ENCODE assay signal across 2 cellular contexts in the genomic region with DNA sequence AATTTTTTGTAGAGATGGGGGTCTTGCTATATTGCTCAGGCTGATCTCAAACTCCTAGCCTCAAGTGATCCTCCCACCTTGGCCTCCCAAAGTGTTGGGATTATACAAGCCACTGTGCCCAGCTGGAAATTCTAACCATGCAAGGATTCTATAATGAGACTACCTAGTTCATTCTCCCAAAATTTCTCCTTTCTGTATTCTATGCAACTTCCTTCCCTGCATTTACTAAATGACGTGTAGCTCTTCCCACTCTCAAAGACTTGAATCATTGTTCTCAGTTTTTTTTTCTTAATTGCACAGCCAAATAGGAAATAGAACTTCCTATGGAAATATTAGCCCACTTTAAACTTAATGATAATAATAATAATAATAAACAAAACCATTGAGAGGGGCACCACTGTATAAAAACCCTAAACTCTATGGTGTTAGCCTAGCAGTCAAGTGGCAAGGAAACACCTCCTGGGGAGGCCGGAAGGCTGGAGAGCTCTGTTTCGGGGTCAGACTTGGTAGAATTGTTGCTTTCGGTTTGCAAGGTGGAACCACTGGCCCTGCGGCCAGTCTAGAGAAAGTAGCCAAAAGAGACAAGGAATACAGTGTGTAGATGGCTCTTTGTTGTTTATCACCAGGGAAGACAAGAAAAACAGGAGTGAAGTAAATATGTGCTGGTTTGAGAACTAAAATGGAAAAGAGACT.
TF ChIP-seq lines count a peak whose summit lies in the region.

No MANE protein-coding gene starts in this region.

TF ChIP-seq in A549, 52 proteins besides CTCF, POLR2A, EP300 and RAD21:
- no peak for TF ChIP-seq CBX8 (IDR thresholded peaks at IDR 0.05)
- TF ChIP-seq, protein P1, sequence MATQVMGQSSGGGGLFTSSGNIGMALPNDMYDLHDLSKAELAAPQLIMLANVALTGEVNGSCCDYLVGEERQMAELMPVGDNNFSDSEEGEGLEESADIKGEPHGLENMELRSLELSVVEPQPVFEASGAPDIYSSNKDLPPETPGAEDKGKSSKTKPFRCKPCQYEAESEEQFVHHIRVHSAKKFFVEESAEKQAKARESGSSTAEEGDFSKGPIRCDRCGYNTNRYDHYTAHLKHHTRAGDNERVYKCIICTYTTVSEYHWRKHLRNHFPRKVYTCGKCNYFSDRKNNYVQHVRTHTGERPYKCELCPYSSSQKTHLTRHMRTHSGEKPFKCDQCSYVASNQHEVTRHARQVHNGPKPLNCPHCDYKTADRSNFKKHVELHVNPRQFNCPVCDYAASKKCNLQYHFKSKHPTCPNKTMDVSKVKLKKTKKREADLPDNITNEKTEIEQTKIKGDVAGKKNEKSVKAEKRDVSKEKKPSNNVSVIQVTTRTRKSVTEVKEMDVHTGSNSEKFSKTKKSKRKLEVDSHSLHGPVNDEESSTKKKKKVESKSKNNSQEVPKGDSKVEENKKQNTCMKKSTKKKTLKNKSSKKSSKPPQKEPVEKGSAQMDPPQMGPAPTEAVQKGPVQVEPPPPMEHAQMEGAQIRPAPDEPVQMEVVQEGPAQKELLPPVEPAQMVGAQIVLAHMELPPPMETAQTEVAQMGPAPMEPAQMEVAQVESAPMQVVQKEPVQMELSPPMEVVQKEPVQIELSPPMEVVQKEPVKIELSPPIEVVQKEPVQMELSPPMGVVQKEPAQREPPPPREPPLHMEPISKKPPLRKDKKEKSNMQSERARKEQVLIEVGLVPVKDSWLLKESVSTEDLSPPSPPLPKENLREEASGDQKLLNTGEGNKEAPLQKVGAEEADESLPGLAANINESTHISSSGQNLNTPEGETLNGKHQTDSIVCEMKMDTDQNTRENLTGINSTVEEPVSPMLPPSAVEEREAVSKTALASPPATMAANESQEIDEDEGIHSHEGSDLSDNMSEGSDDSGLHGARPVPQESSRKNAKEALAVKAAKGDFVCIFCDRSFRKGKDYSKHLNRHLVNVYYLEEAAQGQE (IDR thresholded peaks at IDR 0.05): no peak
- TF ChIP-seq ZC3H11A (IDR thresholded peaks at IDR 0.05): no peak
- TF ChIP-seq, protein P2, sequence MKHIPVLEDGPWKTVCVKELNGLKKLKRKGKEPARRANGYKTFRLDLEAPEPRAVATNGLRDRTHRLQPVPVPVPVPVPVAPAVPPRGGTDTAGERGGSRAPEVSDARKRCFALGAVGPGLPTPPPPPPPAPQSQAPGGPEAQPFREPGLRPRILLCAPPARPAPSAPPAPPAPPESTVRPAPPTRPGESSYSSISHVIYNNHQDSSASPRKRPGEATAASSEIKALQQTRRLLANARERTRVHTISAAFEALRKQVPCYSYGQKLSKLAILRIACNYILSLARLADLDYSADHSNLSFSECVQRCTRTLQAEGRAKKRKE (CRISPR knock-in tag; IDR thresholded peaks at IDR 0.05; ENCODE audit: low read depth): no peak
- no peak for TF ChIP-seq ZSCAN20 (CRISPR knock-in tag; IDR thresholded peaks at IDR 0.05)
- TF ChIP-seq KDM1A (IDR thresholded peaks at IDR 0.05; ENCODE audit: low read depth): no peak
- TF ChIP-seq, protein P3, sequence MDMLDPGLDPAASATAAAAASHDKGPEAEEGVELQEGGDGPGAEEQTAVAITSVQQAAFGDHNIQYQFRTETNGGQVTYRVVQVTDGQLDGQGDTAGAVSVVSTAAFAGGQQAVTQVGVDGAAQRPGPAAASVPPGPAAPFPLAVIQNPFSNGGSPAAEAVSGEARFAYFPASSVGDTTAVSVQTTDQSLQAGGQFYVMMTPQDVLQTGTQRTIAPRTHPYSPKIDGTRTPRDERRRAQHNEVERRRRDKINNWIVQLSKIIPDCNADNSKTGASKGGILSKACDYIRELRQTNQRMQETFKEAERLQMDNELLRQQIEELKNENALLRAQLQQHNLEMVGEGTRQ (IDR thresholded peaks at IDR 0.05): no peak
- no peak for TF ChIP-seq EHF (CRISPR knock-in tag; IDR thresholded peaks at IDR 0.05)
- no peak for TF ChIP-seq ESRRA (IDR thresholded peaks at IDR 0.05; ENCODE audit: borderline replicate concordance, low read length)
- TF ChIP-seq FOXS1 (CRISPR knock-in tag; IDR thresholded peaks at IDR 0.05): no peak
- no peak for TF ChIP-seq GATA3 (IDR thresholded peaks at IDR 0.05; ENCODE audit: borderline replicate concordance)
- no peak for TF ChIP-seq SREBF2 (IDR thresholded peaks at IDR 0.05)
- no peak for TF ChIP-seq HOXA7 (CRISPR knock-in tag; IDR thresholded peaks at IDR 0.05)
- TF ChIP-seq, protein P4, sequence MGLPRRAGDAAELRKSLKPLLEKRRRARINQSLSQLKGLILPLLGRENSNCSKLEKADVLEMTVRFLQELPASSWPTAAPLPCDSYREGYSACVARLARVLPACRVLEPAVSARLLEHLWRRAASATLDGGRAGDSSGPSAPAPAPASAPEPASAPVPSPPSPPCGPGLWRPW (IDR thresholded peaks at IDR 0.05): no peak
- TF ChIP-seq CHD4 (IDR thresholded peaks at IDR 0.05; ENCODE audit: borderline replicate concordance): no peak
- no peak for TF ChIP-seq TP53 (CRISPR knock-in tag; IDR thresholded peaks at IDR 0.05)
- TF ChIP-seq JUN (IDR thresholded peaks at IDR 0.05): no peak
- TF ChIP-seq MAZ (IDR thresholded peaks at IDR 0.05; ENCODE audit: borderline replicate concordance, low read depth, low read length): no peak
- TF ChIP-seq RNF2 (IDR thresholded peaks at IDR 0.05; ENCODE audit: borderline replicate concordance, low read depth): no peak
- no peak for TF ChIP-seq ZNF302 (CRISPR knock-in tag; IDR thresholded peaks at IDR 0.05)

TF ChIP-seq in GM23338, 12 proteins besides CTCF, POLR2A, EP300 and RAD21:
- TF ChIP-seq, protein P1 (IDR thresholded peaks at IDR 0.05; ENCODE audit: unreplicated experiment): no peak
- TF ChIP-seq, protein P5, sequence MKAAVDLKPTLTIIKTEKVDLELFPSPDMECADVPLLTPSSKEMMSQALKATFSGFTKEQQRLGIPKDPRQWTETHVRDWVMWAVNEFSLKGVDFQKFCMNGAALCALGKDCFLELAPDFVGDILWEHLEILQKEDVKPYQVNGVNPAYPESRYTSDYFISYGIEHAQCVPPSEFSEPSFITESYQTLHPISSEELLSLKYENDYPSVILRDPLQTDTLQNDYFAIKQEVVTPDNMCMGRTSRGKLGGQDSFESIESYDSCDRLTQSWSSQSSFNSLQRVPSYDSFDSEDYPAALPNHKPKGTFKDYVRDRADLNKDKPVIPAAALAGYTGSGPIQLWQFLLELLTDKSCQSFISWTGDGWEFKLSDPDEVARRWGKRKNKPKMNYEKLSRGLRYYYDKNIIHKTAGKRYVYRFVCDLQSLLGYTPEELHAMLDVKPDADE (IDR thresholded peaks at IDR 0.05): no peak
- TF ChIP-seq STAT1 (IDR thresholded peaks at IDR 0.05; ENCODE audit: unreplicated experiment) (no peak), EZH2phosphoT487 (IDR thresholded peaks at IDR 0.05; ENCODE audit: unreplicated experiment) (no peak), NANOG (IDR thresholded peaks at IDR 0.05; ENCODE audit: borderline replicate concordance) (no peak), ZNF331 (CRISPR knock-in tag; IDR thresholded peaks at IDR 0.05; ENCODE audit: low read depth) (no peak), POLR2AphosphoS5 (IDR thresholded peaks at IDR 0.05; ENCODE audit: low read depth) (no peak), JUNB (IDR thresholded peaks at IDR 0.05; ENCODE audit: unreplicated experiment) (no peak), ZNF114 (CRISPR knock-in tag; IDR thresholded peaks at IDR 0.05) (no peak), EZH2 (IDR thresholded peaks at IDR 0.05; ENCODE audit: low read depth, unreplicated experiment) (no peak), CREB1 (CRISPR knock-in tag; IDR thresholded peaks at IDR 0.05; ENCODE audit: low read depth) (no peak)
- TF ChIP-seq, protein P6, sequence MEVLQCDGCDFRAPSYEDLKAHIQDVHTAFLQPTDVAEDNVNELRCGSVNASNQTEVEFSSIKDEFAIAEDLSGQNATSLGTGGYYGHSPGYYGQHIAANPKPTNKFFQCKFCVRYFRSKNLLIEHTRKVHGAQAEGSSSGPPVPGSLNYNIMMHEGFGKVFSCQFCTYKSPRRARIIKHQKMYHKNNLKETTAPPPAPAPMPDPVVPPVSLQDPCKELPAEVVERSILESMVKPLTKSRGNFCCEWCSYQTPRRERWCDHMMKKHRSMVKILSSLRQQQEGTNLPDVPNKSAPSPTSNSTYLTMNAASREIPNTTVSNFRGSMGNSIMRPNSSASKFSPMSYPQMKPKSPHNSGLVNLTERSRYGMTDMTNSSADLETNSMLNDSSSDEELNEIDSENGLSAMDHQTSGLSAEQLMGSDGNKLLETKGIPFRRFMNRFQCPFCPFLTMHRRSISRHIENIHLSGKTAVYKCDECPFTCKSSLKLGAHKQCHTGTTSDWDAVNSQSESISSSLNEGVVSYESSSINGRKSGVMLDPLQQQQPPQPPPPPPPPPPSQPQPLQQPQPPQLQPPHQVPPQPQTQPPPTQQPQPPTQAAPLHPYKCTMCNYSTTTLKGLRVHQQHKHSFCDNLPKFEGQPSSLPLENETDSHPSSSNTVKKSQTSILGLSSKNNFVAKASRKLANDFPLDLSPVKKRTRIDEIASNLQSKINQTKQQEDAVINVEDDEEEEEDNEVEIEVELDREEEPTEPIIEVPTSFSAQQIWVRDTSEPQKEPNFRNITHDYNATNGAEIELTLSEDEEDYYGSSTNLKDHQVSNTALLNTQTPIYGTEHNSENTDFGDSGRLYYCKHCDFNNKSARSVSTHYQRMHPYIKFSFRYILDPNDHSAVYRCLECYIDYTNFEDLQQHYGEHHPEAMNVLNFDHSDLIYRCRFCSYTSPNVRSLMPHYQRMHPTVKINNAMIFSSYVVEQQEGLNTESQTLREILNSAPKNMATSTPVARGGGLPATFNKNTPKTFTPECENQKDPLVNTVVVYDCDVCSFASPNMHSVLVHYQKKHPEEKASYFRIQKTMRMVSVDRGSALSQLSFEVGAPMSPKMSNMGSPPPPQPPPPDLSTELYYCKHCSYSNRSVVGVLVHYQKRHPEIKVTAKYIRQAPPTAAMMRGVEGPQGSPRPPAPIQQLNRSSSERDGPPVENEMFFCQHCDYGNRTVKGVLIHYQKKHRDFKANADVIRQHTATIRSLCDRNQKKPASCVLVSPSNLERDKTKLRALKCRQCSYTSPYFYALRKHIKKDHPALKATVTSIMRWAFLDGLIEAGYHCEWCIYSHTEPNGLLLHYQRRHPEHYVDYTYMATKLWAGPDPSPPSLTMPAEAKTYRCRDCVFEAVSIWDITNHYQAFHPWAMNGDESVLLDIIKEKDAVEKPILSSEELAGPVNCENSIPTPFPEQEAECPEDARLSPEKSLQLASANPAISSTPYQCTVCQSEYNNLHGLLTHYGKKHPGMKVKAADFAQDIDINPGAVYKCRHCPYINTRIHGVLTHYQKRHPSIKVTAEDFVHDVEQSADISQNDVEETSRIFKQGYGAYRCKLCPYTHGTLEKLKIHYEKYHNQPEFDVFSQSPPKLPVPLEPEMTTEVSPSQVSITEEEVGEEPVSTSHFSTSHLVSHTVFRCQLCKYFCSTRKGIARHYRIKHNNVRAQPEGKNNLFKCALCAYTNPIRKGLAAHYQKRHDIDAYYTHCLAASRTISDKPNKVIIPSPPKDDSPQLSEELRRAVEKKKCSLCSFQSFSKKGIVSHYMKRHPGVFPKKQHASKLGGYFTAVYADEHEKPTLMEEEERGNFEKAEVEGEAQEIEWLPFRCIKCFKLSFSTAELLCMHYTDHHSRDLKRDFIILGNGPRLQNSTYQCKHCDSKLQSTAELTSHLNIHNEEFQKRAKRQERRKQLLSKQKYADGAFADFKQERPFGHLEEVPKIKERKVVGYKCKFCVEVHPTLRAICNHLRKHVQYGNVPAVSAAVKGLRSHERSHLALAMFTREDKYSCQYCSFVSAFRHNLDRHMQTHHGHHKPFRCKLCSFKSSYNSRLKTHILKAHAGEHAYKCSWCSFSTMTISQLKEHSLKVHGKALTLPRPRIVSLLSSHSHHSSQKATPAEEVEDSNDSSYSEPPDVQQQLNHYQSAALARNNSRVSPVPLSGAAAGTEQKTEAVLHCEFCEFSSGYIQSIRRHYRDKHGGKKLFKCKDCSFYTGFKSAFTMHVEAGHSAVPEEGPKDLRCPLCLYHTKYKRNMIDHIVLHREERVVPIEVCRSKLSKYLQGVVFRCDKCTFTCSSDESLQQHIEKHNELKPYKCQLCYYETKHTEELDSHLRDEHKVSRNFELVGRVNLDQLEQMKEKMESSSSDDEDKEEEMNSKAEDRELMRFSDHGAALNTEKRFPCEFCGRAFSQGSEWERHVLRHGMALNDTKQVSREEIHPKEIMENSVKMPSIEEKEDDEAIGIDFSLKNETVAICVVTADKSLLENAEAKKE (CRISPR knock-in tag; IDR thresholded peaks at IDR 0.05): no peak
